12 cellular contexts compared by ENCODE assay signal in genomic region chr18:58348947-58349346, GRCh38.
"Had no signal": no experiment of that assay in that cellular context is flagged by ENCODE, and none has a peak within 500 bp of the region (broad histone marks: within the 10 kb centered on the region; RNA-seq: fewer than 3 reads in every experiment).

No MANE protein-coding gene starts in this region.

- DNase-seq: activated CD4-positive, alpha-beta memory T cell treated with anti-CD3 and anti-CD28 coated beads, Interleukin-2, amount 10 ng/mL, durations not matched to agents 7 days and 5 days; activated CD4-positive, alpha-beta T cell treated with anti-CD3 and anti-CD28 coated beads for 4 hours; activated effector memory CD4-positive, alpha-beta T cell treated with Interleukin-2 at 50 U/mL for 16 hours; activated T-cell treated with anti-CD3 and anti-CD28 coated beads, Interleukin-2, amount 50 U/mL, for 24 hours; colonic mucosa; left ventricle myocardium inferior; ovary; sigmoid colon; spleen; T-helper 17 cell had no signal

- H3K27me3 Mint-ChIP-seq: activated CD4-positive, alpha-beta memory T cell treated with anti-CD3 and anti-CD28 coated beads, Interleukin-2, amount 10 ng/mL, durations not matched to agents 7 days and 5 days; activated naive CD4-positive, alpha-beta T cell treated with anti-CD3 and anti-CD28 coated beads, Interleukin-2, amount 50 U/mL, for 24 hours; activated T-cell treated with anti-CD3 and anti-CD28 coated beads, Interleukin-2, amount 50 U/mL, for 24 hours had no signal

- H3K27ac Mint-ChIP-seq: activated CD4-positive, alpha-beta memory T cell treated with anti-CD3 and anti-CD28 coated beads, Interleukin-2, amount 10 ng/mL, durations not matched to agents 7 days and 5 days; activated naive CD4-positive, alpha-beta T cell treated with anti-CD3 and anti-CD28 coated beads, Interleukin-2, amount 50 U/mL, for 24 hours; activated T-cell treated with anti-CD3 and anti-CD28 coated beads, Interleukin-2, amount 50 U/mL, for 24 hours; T-helper 17 cell had no signal

- H3K4me3 Mint-ChIP-seq: activated CD4-positive, alpha-beta memory T cell treated with anti-CD3 and anti-CD28 coated beads, Interleukin-2, amount 10 ng/mL, durations not matched to agents 7 days and 5 days; activated naive CD4-positive, alpha-beta T cell treated with anti-CD3 and anti-CD28 coated beads, Interleukin-2, amount 50 U/mL, for 24 hours; activated T-cell treated with anti-CD3 and anti-CD28 coated beads, Interleukin-2, amount 50 U/mL, for 24 hours; T-helper 17 cell had no signal

- H3K27me3 ChIP-seq: colonic mucosa, ovary, sigmoid colon, spleen had no signal

- H3K36me3 Mint-ChIP-seq: activated naive CD4-positive, alpha-beta T cell treated with anti-CD3 and anti-CD28 coated beads, Interleukin-2, amount 50 U/mL, for 24 hours had no signal

- H3K9me3 ChIP-seq: colonic mucosa, left ventricle myocardium inferior, ovary, sigmoid colon, spleen, thoracic aorta had no signal

- H3K36me3 ChIP-seq: ovary, thoracic aorta had no signal

- H3K4me1 Mint-ChIP-seq: activated CD4-positive, alpha-beta memory T cell treated with anti-CD3 and anti-CD28 coated beads, Interleukin-2, amount 10 ng/mL, durations not matched to agents 7 days and 5 days; activated naive CD4-positive, alpha-beta T cell treated with anti-CD3 and anti-CD28 coated beads, Interleukin-2, amount 50 U/mL, for 24 hours had no signal

- H3K4me1 ChIP-seq: colonic mucosa, sigmoid colon, spleen had no signal

- H3K9me3 Mint-ChIP-seq: activated CD4-positive, alpha-beta memory T cell treated with anti-CD3 and anti-CD28 coated beads, Interleukin-2, amount 10 ng/mL, durations not matched to agents 7 days and 5 days; activated naive CD4-positive, alpha-beta T cell treated with anti-CD3 and anti-CD28 coated beads, Interleukin-2, amount 50 U/mL, for 24 hours; activated T-cell treated with anti-CD3 and anti-CD28 coated beads, Interleukin-2, amount 50 U/mL, for 24 hours had no signal

- ATAC-seq: T-helper 17 cell had no signal

- H3K4me3 ChIP-seq: colonic mucosa, left ventricle myocardium inferior, ovary, sigmoid colon, spleen, thoracic aorta had no signal

- H3K27ac ChIP-seq: colonic mucosa, left ventricle myocardium inferior, ovary, sigmoid colon, thoracic aorta had no signal
